In genomic region chr10:101379663-101380352, GRCh38 we compare ENCODE assay signal across 21 cellular contexts.
"Had no signal": no experiment of that assay in that cellular context is flagged by ENCODE, and none has a peak within 500 bp of the region (broad histone marks: within the 10 kb centered on the region; RNA-seq: fewer than 3 reads in every experiment).

No MANE protein-coding gene starts in this region.

- DNase-seq: activated CD4-positive, alpha-beta T cell treated with anti-CD3 and anti-CD28 coated beads, Interleukin-2, amount 10 ng/mL, durations not matched to agents 7 days and 5 days; activated CD8-positive, alpha-beta T cell treated with anti-CD3 and anti-CD28 coated beads, Interleukin-2, amount 10 ng/mL, durations not matched to agents 7 days and 5 days; activated effector memory CD4-positive, alpha-beta T cell treated with Interleukin-2 at 50 U/mL for 16 hours; activated naive CD4-positive, alpha-beta T cell treated with anti-CD3 and anti-CD28 coated beads, Interleukin-2, amount 10 ng/mL, durations not matched to agents 7 days and 5 days; activated T-cell treated with anti-CD3 and anti-CD28 coated beads, Interleukin-2, amount 50 U/mL, for 4 hours; adrenal gland; effector CD8-positive, alpha-beta T cell; foreskin fibroblast; islet precursor cell; spleen; stimulated activated naive CD4-positive, alpha-beta T cell; thyroid gland had no signal

- ATAC-seq: activated CD8-positive, alpha-beta T cell treated with anti-CD3 and anti-CD28 coated beads, Interleukin-2, amount 10 ng/mL, durations not matched to agents 7 days and 5 days; left lobe of liver; sciatic nerve had no signal

- H3K9me3 ChIP-seq: adrenal gland, neutrophil, spleen, thyroid gland had no signal

- H3K27ac Mint-ChIP-seq: activated CD4-positive, alpha-beta T cell treated with anti-CD3 and anti-CD28 coated beads, Interleukin-2, amount 10 ng/mL, durations not matched to agents 7 days and 5 days; activated CD8-positive, alpha-beta T cell treated with anti-CD3 and anti-CD28 coated beads, Interleukin-2, amount 10 ng/mL, durations not matched to agents 7 days and 5 days; activated naive CD4-positive, alpha-beta T cell treated with anti-CD3 and anti-CD28 coated beads, Interleukin-2, amount 10 ng/mL, durations not matched to agents 7 days and 5 days; dendritic cell treated with granulocyte-macrophage colony-stimulating factor and Interleukin-4, amounts not matched to agents 40 ng/mL and 50 ng/mL, for 4 days; mesothelial cell of epicardium; natural killer cell treated with Interleukin-12 subunit alpha and Interleukin-12 subunit beta and Interleukin-15 and Interleukin-18, amount 100 ng/mL, for 72 hours had no signal

- H3K4me3 Mint-ChIP-seq: activated CD4-positive, alpha-beta T cell treated with anti-CD3 and anti-CD28 coated beads, Interleukin-2, amount 10 ng/mL, durations not matched to agents 7 days and 5 days; activated CD8-positive, alpha-beta T cell treated with anti-CD3 and anti-CD28 coated beads, Interleukin-2, amount 10 ng/mL, durations not matched to agents 7 days and 5 days; activated naive CD4-positive, alpha-beta T cell treated with anti-CD3 and anti-CD28 coated beads, Interleukin-2, amount 10 ng/mL, durations not matched to agents 7 days and 5 days; activated T-cell treated with anti-CD3 and anti-CD28 coated beads, Interleukin-2, amount 50 U/mL, for 4 hours; dendritic cell treated with granulocyte-macrophage colony-stimulating factor and Interleukin-4, amounts not matched to agents 40 ng/mL and 50 ng/mL, for 4 days; mesothelial cell of epicardium; natural killer cell treated with Interleukin-12 subunit alpha and Interleukin-12 subunit beta and Interleukin-15 and Interleukin-18, amount 100 ng/mL, for 72 hours had no signal

- H3K4me3 ChIP-seq: adrenal gland, hepatocyte, lung, spleen, thyroid gland had no signal

- H2AFZ ChIP-seq: hepatocyte had no signal

- FAIRE-seq: urothelium cell line had no signal

- H3K36me3 Mint-ChIP-seq: activated naive CD4-positive, alpha-beta T cell treated with anti-CD3 and anti-CD28 coated beads, Interleukin-2, amount 10 ng/mL, durations not matched to agents 7 days and 5 days; natural killer cell treated with Interleukin-12 subunit alpha and Interleukin-12 subunit beta and Interleukin-15 and Interleukin-18, amount 100 ng/mL, for 72 hours had no signal

- H3K27ac ChIP-seq: adrenal gland, hepatocyte, neutrophil, spleen, thyroid gland had no signal

- H3K4me2 ChIP-seq: hepatocyte had no signal

- H3K4me1 ChIP-seq: thyroid gland had no signal

- H3K36me3 ChIP-seq: adrenal gland, neutrophil, thyroid gland had no signal

- H3K27me3 Mint-ChIP-seq: activated CD4-positive, alpha-beta T cell treated with anti-CD3 and anti-CD28 coated beads, Interleukin-2, amount 10 ng/mL, durations not matched to agents 7 days and 5 days; activated naive CD4-positive, alpha-beta T cell treated with anti-CD3 and anti-CD28 coated beads, Interleukin-2, amount 10 ng/mL, durations not matched to agents 7 days and 5 days; dendritic cell treated with granulocyte-macrophage colony-stimulating factor and Interleukin-4, amounts not matched to agents 40 ng/mL and 50 ng/mL, for 4 days; natural killer cell treated with Interleukin-12 subunit alpha and Interleukin-12 subunit beta and Interleukin-15 and Interleukin-18, amount 100 ng/mL, for 72 hours had no signal

- H3K27me3 ChIP-seq: adrenal gland, hepatocyte, neutrophil, spleen, thyroid gland had no signal

- H3K9me3 Mint-ChIP-seq: activated CD4-positive, alpha-beta T cell treated with anti-CD3 and anti-CD28 coated beads, Interleukin-2, amount 10 ng/mL, durations not matched to agents 7 days and 5 days; activated naive CD4-positive, alpha-beta T cell treated with anti-CD3 and anti-CD28 coated beads, Interleukin-2, amount 10 ng/mL, durations not matched to agents 7 days and 5 days; activated T-cell treated with anti-CD3 and anti-CD28 coated beads, Interleukin-2, amount 50 U/mL, for 4 hours; dendritic cell treated with granulocyte-macrophage colony-stimulating factor and Interleukin-4, amounts not matched to agents 40 ng/mL and 50 ng/mL, for 4 days; mesothelial cell of epicardium; natural killer cell treated with Interleukin-12 subunit alpha and Interleukin-12 subunit beta and Interleukin-15 and Interleukin-18, amount 100 ng/mL, for 72 hours had no signal
